Comparison of ENCODE assay signal across 1 cellular context in the genomic region with DNA sequence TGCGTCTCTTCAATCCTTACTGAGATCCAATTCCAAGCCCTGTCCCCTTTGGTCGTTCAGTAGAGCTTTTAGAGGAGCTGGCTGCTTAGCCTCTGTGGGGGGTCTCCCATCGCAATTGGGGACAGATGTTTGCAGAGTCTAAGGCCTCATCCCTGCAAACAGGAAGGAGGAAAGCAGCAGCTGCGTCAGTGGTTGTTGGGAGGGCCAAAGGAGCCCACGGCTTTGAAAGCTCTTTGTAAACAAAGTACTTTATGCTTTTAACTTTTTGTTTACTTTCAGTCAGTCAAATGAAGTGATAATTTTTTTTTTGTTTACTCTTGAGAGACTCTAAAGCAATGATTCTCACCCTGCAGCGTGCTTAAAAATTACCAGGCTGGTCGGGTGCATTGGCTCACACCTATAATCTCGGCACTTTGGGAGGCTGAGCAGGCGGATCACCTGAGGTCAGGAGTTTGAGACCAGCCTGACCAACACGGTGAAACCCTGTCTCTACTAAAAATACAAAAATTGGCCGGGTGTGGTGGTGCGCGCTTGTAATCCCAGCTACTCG.
TF ChIP-seq lines count a peak whose summit lies in the region.

No MANE protein-coding gene starts in this region.

TF ChIP-seq in HepG2, 621 proteins besides CTCF, POLR2A, EP300 and RAD21 (continued from another document and continues in another):
- 0 out of 2 replicates have a peak, but pooled peaks have one; percentile 61 for TF ChIP-seq ZFP82 (CRISPR knock-in tag; IDR thresholded peaks at IDR 0.05; ENCODE audit: borderline replicate concordance)
- TF ChIP-seq RBAK (CRISPR knock-in tag; IDR thresholded peaks at IDR 0.05) = no peak
- TF ChIP-seq, protein P1, sequence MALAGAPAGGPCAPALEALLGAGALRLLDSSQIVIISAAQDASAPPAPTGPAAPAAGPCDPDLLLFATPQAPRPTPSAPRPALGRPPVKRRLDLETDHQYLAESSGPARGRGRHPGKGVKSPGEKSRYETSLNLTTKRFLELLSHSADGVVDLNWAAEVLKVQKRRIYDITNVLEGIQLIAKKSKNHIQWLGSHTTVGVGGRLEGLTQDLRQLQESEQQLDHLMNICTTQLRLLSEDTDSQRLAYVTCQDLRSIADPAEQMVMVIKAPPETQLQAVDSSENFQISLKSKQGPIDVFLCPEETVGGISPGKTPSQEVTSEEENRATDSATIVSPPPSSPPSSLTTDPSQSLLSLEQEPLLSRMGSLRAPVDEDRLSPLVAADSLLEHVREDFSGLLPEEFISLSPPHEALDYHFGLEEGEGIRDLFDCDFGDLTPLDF (CRISPR knock-in tag; IDR thresholded peaks at IDR 0.05) = no peak
- no peak for TF ChIP-seq ZNF329 (CRISPR knock-in tag; IDR thresholded peaks at IDR 0.05; ENCODE audit: low read depth)
- no peak for TF ChIP-seq KLF11 (CRISPR knock-in tag; IDR thresholded peaks at IDR 0.05)
- TF ChIP-seq, protein P2, sequence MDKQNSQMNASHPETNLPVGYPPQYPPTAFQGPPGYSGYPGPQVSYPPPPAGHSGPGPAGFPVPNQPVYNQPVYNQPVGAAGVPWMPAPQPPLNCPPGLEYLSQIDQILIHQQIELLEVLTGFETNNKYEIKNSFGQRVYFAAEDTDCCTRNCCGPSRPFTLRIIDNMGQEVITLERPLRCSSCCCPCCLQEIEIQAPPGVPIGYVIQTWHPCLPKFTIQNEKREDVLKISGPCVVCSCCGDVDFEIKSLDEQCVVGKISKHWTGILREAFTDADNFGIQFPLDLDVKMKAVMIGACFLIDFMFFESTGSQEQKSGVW (CRISPR knock-in tag; IDR thresholded peaks at IDR 0.05; ENCODE audit: borderline replicate concordance) = no peak
- TF ChIP-seq, protein P3, sequence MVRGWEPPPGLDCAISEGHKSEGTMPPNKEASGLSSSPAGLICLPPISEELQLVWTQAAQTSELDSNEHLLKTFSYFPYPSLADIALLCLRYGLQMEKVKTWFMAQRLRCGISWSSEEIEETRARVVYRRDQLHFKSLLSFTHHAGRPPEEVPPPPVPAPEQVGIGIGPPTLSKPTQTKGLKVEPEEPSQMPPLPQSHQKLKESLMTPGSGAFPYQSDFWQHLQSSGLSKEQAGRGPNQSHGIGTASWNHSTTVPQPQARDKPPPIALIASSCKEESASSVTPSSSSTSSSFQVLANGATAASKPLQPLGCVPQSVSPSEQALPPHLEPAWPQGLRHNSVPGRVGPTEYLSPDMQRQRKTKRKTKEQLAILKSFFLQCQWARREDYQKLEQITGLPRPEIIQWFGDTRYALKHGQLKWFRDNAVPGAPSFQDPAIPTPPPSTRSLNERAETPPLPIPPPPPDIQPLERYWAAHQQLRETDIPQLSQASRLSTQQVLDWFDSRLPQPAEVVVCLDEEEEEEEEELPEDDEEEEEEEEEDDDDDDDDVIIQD (CRISPR knock-in tag; IDR thresholded peaks at IDR 0.05; ENCODE audit: low read depth) = peak; percentile 15; the same call in 1 of the 2 replicates
- TF ChIP-seq HOXA7 (CRISPR knock-in tag; IDR thresholded peaks at IDR 0.05) = no peak
- peak; percentile 87 for TF ChIP-seq RBM22 (optimal IDR thresholded peaks at IDR 0.05; ENCODE audit: low read length)
- TF ChIP-seq SRSF9 (IDR thresholded peaks at IDR 0.05; ENCODE audit: borderline replicate concordance, insufficient read depth, low read depth, low read length, poor library complexity, severe bottlenecking) = no peak
- TF ChIP-seq FOXA3 (CRISPR knock-in tag; IDR thresholded peaks at IDR 0.05) = peak; percentile 88
- TF ChIP-seq ZNF619 (CRISPR knock-in tag; IDR thresholded peaks at IDR 0.05) = no peak
- TF ChIP-seq, protein P4, sequence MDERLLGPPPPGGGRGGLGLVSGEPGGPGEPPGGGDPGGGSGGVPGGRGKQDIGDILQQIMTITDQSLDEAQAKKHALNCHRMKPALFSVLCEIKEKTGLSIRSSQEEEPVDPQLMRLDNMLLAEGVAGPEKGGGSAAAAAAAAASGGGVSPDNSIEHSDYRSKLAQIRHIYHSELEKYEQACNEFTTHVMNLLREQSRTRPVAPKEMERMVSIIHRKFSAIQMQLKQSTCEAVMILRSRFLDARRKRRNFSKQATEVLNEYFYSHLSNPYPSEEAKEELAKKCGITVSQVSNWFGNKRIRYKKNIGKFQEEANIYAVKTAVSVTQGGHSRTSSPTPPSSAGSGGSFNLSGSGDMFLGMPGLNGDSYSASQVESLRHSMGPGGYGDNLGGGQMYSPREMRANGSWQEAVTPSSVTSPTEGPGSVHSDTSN (CRISPR knock-in tag; IDR thresholded peaks at IDR 0.05) = no peak
- peak; percentile 86 for TF ChIP-seq TCF7 (IDR thresholded peaks at IDR 0.05; ENCODE audit: low read depth)
- no peak for TF ChIP-seq ZNF430 (CRISPR knock-in tag; IDR thresholded peaks at IDR 0.05)
- TF ChIP-seq, protein P5, sequence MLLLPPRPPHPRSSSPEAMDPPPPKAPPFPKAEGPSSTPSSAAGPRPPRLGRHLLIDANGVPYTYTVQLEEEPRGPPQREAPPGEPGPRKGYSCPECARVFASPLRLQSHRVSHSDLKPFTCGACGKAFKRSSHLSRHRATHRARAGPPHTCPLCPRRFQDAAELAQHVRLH (CRISPR knock-in tag; IDR thresholded peaks at IDR 0.05; ENCODE audit: borderline replicate concordance, low read depth) = no peak
- TF ChIP-seq, protein P6, sequence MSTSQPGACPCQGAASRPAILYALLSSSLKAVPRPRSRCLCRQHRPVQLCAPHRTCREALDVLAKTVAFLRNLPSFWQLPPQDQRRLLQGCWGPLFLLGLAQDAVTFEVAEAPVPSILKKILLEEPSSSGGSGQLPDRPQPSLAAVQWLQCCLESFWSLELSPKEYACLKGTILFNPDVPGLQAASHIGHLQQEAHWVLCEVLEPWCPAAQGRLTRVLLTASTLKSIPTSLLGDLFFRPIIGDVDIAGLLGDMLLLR (CRISPR knock-in tag; IDR thresholded peaks at IDR 0.05) = no peak
- TF ChIP-seq, protein P7, sequence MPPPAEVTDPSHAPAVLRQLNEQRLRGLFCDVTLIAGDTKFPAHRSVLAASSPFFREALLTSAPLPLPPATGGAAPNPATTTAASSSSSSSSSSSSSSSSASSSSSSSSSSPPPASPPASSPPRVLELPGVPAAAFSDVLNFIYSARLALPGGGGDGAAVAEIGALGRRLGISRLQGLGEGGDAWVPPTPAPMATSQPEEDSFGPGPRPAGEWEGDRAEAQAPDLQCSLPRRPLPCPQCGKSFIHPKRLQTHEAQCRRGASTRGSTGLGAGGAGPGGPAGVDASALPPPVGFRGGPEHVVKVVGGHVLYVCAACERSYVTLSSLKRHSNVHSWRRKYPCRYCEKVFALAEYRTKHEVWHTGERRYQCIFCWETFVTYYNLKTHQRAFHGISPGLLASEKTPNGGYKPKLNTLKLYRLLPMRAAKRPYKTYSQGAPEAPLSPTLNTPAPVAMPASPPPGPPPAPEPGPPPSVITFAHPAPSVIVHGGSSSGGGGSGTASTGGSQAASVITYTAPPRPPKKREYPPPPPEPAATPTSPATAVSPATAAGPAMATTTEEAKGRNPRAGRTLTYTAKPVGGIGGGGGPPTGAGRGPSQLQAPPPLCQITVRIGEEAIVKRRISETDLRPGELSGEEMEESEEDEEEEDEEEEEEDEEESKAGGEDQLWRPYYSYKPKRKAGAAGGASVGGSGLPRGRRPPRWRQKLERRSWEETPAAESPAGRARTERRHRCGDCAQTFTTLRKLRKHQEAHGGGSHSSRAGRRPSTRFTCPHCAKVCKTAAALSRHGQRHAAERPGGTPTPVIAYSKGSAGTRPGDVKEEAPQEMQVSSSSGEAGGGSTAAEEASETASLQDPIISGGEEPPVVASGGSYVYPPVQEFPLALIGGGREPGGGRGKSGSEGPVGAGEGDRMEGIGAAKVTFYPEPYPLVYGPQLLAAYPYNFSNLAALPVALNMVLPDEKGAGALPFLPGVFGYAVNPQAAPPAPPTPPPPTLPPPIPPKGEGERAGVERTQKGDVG (CRISPR knock-in tag; IDR thresholded peaks at IDR 0.05; ENCODE audit: borderline replicate concordance) = no peak
- no peak for TF ChIP-seq SP140L (CRISPR knock-in tag; IDR thresholded peaks at IDR 0.05; ENCODE audit: borderline replicate concordance)
- TF ChIP-seq, protein P8, sequence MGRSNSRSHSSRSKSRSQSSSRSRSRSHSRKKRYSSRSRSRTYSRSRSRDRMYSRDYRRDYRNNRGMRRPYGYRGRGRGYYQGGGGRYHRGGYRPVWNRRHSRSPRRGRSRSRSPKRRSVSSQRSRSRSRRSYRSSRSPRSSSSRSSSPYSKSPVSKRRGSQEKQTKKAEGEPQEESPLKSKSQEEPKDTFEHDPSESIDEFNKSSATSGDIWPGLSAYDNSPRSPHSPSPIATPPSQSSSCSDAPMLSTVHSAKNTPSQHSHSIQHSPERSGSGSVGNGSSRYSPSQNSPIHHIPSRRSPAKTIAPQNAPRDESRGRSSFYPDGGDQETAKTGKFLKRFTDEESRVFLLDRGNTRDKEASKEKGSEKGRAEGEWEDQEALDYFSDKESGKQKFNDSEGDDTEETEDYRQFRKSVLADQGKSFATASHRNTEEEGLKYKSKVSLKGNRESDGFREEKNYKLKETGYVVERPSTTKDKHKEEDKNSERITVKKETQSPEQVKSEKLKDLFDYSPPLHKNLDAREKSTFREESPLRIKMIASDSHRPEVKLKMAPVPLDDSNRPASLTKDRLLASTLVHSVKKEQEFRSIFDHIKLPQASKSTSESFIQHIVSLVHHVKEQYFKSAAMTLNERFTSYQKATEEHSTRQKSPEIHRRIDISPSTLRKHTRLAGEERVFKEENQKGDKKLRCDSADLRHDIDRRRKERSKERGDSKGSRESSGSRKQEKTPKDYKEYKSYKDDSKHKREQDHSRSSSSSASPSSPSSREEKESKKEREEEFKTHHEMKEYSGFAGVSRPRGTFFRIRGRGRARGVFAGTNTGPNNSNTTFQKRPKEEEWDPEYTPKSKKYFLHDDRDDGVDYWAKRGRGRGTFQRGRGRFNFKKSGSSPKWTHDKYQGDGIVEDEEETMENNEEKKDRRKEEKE (IDR thresholded peaks at IDR 0.05) = no peak
- peak; percentile 61; the same call in 1 of the 2 replicates for TF ChIP-seq ZFP37 (CRISPR knock-in tag; IDR thresholded peaks at IDR 0.05; ENCODE audit: borderline replicate concordance)
- no peak for TF ChIP-seq PCBP2 (optimal IDR thresholded peaks at IDR 0.05; ENCODE audit: low read depth, low read length, poor library complexity, severe bottlenecking)
- no peak for TF ChIP-seq AGO2 (optimal IDR thresholded peaks at IDR 0.05; ENCODE audit: low read depth, low read length)
- no peak for TF ChIP-seq ZNF547 (CRISPR knock-in tag; IDR thresholded peaks at IDR 0.05)
- no peak for TF ChIP-seq NR2C2 (CRISPR knock-in tag; IDR thresholded peaks at IDR 0.05; ENCODE audit: borderline replicate concordance)
- TF ChIP-seq ZNF761 (CRISPR knock-in tag; conservative IDR thresholded peaks at IDR 0.05) = no peak
- no peak for TF ChIP-seq MED8 (CRISPR knock-in tag; IDR thresholded peaks at IDR 0.05; ENCODE audit: insufficient replicate concordance)
- peak; percentile 28; the same call in 1 of the 2 replicates for TF ChIP-seq FOXO1 (CRISPR knock-in tag; IDR thresholded peaks at IDR 0.05)
- no peak for TF ChIP-seq RAD51 (IDR thresholded peaks at IDR 0.05; ENCODE audit: borderline replicate concordance)
- no peak for TF ChIP-seq PLRG1 (conservative IDR thresholded peaks at IDR 0.05)
- TF ChIP-seq STAG1 (CRISPR knock-in tag; IDR thresholded peaks at IDR 0.05) = no peak
- 0 out of 2 replicates have a peak, but pooled peaks have one; percentile 16 for TF ChIP-seq ZNF136 (CRISPR knock-in tag; IDR thresholded peaks at IDR 0.05; ENCODE audit: low read depth)
- TF ChIP-seq GPN1 (CRISPR knock-in tag; IDR thresholded peaks at IDR 0.05; ENCODE audit: borderline replicate concordance) = no peak
- TF ChIP-seq RORA (CRISPR knock-in tag; IDR thresholded peaks at IDR 0.05) = no peak
- TF ChIP-seq ZNF746 (CRISPR knock-in tag; IDR thresholded peaks at IDR 0.05) = no peak
- TF ChIP-seq, protein P9, sequence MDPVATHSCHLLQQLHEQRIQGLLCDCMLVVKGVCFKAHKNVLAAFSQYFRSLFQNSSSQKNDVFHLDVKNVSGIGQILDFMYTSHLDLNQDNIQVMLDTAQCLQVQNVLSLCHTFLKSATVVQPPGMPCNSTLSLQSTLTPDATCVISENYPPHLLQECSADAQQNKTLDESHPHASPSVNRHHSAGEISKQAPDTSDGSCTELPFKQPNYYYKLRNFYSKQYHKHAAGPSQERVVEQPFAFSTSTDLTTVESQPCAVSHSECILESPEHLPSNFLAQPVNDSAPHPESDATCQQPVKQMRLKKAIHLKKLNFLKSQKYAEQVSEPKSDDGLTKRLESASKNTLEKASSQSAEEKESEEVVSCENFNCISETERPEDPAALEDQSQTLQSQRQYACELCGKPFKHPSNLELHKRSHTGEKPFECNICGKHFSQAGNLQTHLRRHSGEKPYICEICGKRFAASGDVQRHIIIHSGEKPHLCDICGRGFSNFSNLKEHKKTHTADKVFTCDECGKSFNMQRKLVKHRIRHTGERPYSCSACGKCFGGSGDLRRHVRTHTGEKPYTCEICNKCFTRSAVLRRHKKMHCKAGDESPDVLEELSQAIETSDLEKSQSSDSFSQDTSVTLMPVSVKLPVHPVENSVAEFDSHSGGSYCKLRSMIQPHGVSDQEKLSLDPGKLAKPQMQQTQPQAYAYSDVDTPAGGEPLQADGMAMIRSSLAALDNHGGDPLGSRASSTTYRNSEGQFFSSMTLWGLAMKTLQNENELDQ (CRISPR knock-in tag; IDR thresholded peaks at IDR 0.05; ENCODE audit: borderline replicate concordance) = no peak
- TF ChIP-seq, protein P10, sequence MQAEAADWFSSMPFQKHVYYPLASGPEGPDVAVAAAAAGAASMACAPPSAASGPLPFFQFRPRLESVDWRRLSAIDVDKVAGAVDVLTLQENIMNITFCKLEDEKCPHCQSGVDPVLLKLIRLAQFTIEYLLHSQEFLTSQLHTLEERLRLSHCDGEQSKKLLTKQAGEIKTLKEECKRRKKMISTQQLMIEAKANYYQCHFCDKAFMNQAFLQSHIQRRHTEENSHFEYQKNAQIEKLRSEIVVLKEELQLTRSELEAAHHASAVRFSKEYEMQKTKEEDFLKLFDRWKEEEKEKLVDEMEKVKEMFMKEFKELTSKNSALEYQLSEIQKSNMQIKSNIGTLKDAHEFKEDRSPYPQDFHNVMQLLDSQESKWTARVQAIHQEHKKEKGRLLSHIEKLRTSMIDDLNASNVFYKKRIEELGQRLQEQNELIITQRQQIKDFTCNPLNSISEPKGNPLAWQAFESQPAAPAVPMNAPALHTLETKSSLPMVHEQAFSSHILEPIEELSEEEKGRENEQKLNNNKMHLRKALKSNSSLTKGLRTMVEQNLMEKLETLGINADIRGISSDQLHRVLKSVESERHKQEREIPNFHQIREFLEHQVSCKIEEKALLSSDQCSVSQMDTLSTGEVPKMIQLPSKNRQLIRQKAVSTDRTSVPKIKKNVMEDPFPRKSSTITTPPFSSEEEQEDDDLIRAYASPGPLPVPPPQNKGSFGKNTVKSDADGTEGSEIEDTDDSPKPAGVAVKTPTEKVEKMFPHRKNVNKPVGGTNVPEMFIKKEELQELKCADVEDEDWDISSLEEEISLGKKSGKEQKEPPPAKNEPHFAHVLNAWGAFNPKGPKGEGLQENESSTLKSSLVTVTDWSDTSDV (CRISPR knock-in tag; IDR thresholded peaks at IDR 0.05) = no peak
- peak; percentile 55; the same call in 1 of the 2 replicates for TF ChIP-seq ELF1 (CRISPR knock-in tag; IDR thresholded peaks at IDR 0.05)
- TF ChIP-seq, protein P11, sequence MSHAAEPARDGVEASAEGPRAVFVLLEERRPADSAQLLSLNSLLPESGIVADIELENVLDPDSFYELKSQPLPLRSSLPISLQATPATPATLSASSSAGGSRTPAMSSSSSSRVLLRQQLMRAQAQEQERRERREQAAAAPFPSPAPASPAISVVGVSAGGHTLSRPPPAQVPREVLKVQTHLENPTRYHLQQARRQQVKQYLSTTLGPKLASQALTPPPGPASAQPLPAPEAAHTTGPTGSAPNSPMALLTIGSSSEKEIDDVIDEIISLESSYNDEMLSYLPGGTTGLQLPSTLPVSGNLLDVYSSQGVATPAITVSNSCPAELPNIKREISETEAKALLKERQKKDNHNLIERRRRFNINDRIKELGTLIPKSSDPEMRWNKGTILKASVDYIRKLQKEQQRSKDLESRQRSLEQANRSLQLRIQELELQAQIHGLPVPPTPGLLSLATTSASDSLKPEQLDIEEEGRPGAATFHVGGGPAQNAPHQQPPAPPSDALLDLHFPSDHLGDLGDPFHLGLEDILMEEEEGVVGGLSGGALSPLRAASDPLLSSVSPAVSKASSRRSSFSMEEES (CRISPR knock-in tag; IDR thresholded peaks at IDR 0.05) = no peak
- no peak for TF ChIP-seq ZNF101 (CRISPR knock-in tag; IDR thresholded peaks at IDR 0.05; ENCODE audit: borderline replicate concordance, low read depth)
- no peak for TF ChIP-seq TCF7L2 (IDR thresholded peaks at IDR 0.05; ENCODE audit: low read depth, low read length)
